ENCODE assay signal across 20 cellular contexts in the genomic region with DNA sequence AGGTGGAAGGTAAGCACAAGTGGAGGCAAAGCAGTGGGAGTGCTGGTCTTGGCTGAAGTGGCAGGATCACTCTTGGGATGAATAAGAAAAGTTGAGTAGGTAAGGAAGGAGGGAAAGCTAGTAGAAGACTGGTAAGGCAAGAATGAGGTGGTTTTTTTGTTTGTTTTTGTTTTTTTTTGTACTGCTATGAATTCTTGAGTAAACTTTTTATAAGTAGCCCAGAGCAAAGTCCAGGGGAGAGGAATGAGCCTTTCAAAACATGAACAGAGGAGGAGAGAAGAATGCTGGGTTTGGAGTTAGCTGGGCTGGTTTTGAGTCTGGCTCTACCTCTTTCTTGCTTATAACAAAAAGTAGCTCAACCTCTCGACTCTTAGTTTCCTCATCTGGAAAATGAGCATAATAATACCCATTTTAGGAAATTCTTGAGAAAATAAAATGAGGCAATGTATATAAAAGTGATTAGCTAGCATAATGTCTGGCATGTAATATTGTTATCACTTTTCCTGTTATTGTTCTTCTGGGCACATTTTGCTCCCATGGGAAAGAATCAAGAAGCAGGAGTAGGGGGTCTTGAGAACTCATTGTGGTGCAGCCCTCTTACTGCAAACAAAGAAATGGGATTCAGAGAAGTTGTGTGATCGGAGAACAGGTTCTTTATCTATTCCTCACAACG. TPM values are rescaled to one million over a fixed set of nuclear protein-coding genes. Genes with fewer than 3 reads are reported as not detected.
"Had no signal": no experiment of that assay in that cellular context is flagged by ENCODE, and none has a peak within 500 bp of the region (broad histone marks: within the 10 kb centered on the region; RNA-seq: fewer than 3 reads in every experiment).

No MANE protein-coding gene starts in this region.

- ATAC-seq: activated CD4-positive, CD25-positive, alpha-beta regulatory T cell treated with anti-CD3 and anti-CD28 coated beads, Interleukin-2, amount 50 U/mL, for 24 hours; activated CD8-positive, alpha-beta T cell treated with anti-CD3 and anti-CD28 coated beads, Interleukin-2, amount 10 ng/mL, durations not matched to agents 7 days and 5 days; stimulated activated naive B cell treated with anti-CD40 and anti-IgM and Interleukin-4, amounts not matched to agents 10 μg/mL and 1 μg/mL and 100 μg/mL, for 72 hours had no signal

- H3K27me3 Mint-ChIP-seq: activated naive CD8-positive, alpha-beta T cell treated with anti-CD3 and anti-CD28 coated beads, Interleukin-2, amount 10 ng/mL, durations not matched to agents 7 days and 5 days; dendritic cell treated with granulocyte-macrophage colony-stimulating factor and Interleukin-4, amounts not matched to agents 40 ng/mL and 50 ng/mL, for 4 days; naive B cell; stimulated activated naive B cell treated with anti-CD40 and anti-IgM and Interleukin-4, amounts not matched to agents 10 μg/mL and 1 μg/mL and 100 μg/mL, for 72 hours had no signal

- H3K9me3 Mint-ChIP-seq: activated CD4-positive, alpha-beta T cell treated with anti-CD3 and anti-CD28 coated beads, Interleukin-2, amount 10 ng/mL, durations not matched to agents 24 days and 14 days; dendritic cell treated with granulocyte-macrophage colony-stimulating factor and Interleukin-4, amounts not matched to agents 40 ng/mL and 50 ng/mL, for 4 days; naive B cell; neural crest cell; stimulated activated naive B cell treated with anti-CD40 and anti-IgM and Interleukin-4, amounts not matched to agents 10 μg/mL and 1 μg/mL and 100 μg/mL, for 72 hours had no signal

- H3K9me3 ChIP-seq: testis, vagina had no signal

- H3K4me3 Mint-ChIP-seq: activated CD4-positive, alpha-beta T cell treated with anti-CD3 and anti-CD28 coated beads, Interleukin-2, amount 10 ng/mL, durations not matched to agents 24 days and 14 days; activated CD8-positive, alpha-beta T cell treated with anti-CD3 and anti-CD28 coated beads, Interleukin-2, amount 10 ng/mL, durations not matched to agents 7 days and 5 days; activated naive CD8-positive, alpha-beta T cell treated with anti-CD3 and anti-CD28 coated beads, Interleukin-2, amount 10 ng/mL, durations not matched to agents 7 days and 5 days; dendritic cell treated with granulocyte-macrophage colony-stimulating factor and Interleukin-4, amounts not matched to agents 40 ng/mL and 50 ng/mL, for 4 days; naive B cell; neural crest cell; stimulated activated naive B cell treated with anti-CD40 and anti-IgM and Interleukin-4, amounts not matched to agents 10 μg/mL and 1 μg/mL and 100 μg/mL, for 72 hours had no signal

- DNase-seq: activated CD4-positive, alpha-beta T cell treated with anti-CD3 and anti-CD28 coated beads, Interleukin-2, amount 10 ng/mL, durations not matched to agents 24 days and 14 days; activated CD8-positive, alpha-beta T cell treated with anti-CD3 and anti-CD28 coated beads, Interleukin-2, amount 10 ng/mL, durations not matched to agents 7 days and 5 days; activated naive CD4-positive, alpha-beta T cell; activated naive CD8-positive, alpha-beta T cell treated with anti-CD3 and anti-CD28 coated beads, Interleukin-2, amount 10 ng/mL, durations not matched to agents 7 days and 5 days; activated T-cell treated with anti-CD3 and anti-CD28 coated beads, Interleukin-2, amount 50 U/mL, for 1 hour; amygdala; effector CD8-positive, alpha-beta T cell; foreskin melanocyte; naive B cell; occipital lobe; retina; stimulated activated CD4-positive, alpha-beta T cell treated with anti-CD3 and anti-CD28 coated beads, Interleukin-2, amount 100 ng/mL, for 48 hours; stimulated activated CD8-positive, alpha-beta memory T cell treated with anti-CD3 and anti-CD28 coated beads, Interleukin-4, amount 100 ng/mL, for 48 hours; stimulated activated naive B cell treated with anti-CD40 and anti-IgM and Interleukin-4, amounts not matched to agents 10 μg/mL and 1 μg/mL and 100 μg/mL, for 72 hours; testis had no signal

- H3K27ac ChIP-seq: testis, vagina, VCaP had no signal

- H3K27ac Mint-ChIP-seq: activated CD4-positive, alpha-beta T cell treated with anti-CD3 and anti-CD28 coated beads, Interleukin-2, amount 10 ng/mL, durations not matched to agents 24 days and 14 days; activated CD8-positive, alpha-beta T cell treated with anti-CD3 and anti-CD28 coated beads, Interleukin-2, amount 10 ng/mL, durations not matched to agents 7 days and 5 days; activated naive CD8-positive, alpha-beta T cell treated with anti-CD3 and anti-CD28 coated beads, Interleukin-2, amount 10 ng/mL, durations not matched to agents 7 days and 5 days; dendritic cell treated with granulocyte-macrophage colony-stimulating factor and Interleukin-4, amounts not matched to agents 40 ng/mL and 50 ng/mL, for 4 days; naive B cell; stimulated activated naive B cell treated with anti-CD40 and anti-IgM and Interleukin-4, amounts not matched to agents 10 μg/mL and 1 μg/mL and 100 μg/mL, for 72 hours had no signal

- H3K27me3 ChIP-seq: testis, vagina had no signal

- H3K4me3 ChIP-seq: testis, vagina had no signal

- H3K36me3 Mint-ChIP-seq: activated naive CD8-positive, alpha-beta T cell treated with anti-CD3 and anti-CD28 coated beads, Interleukin-2, amount 10 ng/mL, durations not matched to agents 7 days and 5 days; naive B cell; stimulated activated naive B cell treated with anti-CD40 and anti-IgM and Interleukin-4, amounts not matched to agents 10 μg/mL and 1 μg/mL and 100 μg/mL, for 72 hours had no signal

- H3K4me1 Mint-ChIP-seq: activated CD4-positive, alpha-beta T cell treated with anti-CD3 and anti-CD28 coated beads, Interleukin-2, amount 10 ng/mL, durations not matched to agents 24 days and 14 days; activated naive CD8-positive, alpha-beta T cell treated with anti-CD3 and anti-CD28 coated beads, Interleukin-2, amount 10 ng/mL, durations not matched to agents 7 days and 5 days; neural crest cell had no signal

- H3K36me3 ChIP-seq: vagina had no signal

RNA-seq across cellular contexts. Expression of gene LRRC17, which starts 24.1 kb away (rescaled TPM):
- total RNA-seq: activated CD4-positive, alpha-beta T cell treated with anti-CD3 and anti-CD28 coated beads, Interleukin-2, amount 10 ng/mL, durations not matched to agents 24 days and 14 days; activated naive CD8-positive, alpha-beta T cell treated with anti-CD3 and anti-CD28 coated beads, Interleukin-2, amount 10 ng/mL, durations not matched to agents 7 days and 5 days had no signal
